In genomic region chr2:37085731-37086147, GRCh38 we compare ENCODE assay signal across 10 cellular contexts. TPM values are rescaled to one million over a fixed set of nuclear protein-coding genes. Genes with fewer than 3 reads are reported as not detected.
DNase-seq lines count a peak whose midpoint lies in the region; ATAC-seq and TF ChIP-seq lines count a peak whose summit lies in the region.
"Had no signal": no experiment of that assay in that cellular context is flagged by ENCODE, and none has a peak within 500 bp of the region (broad histone marks: within the 10 kb centered on the region; RNA-seq: fewer than 3 reads in every experiment).

No MANE protein-coding gene starts in this region.

- H3K4me3 ChIP-seq in KMS-11 (IDR thresholded peaks at IDR 0.05; ENCODE audit: insufficient read depth, low read depth, low read length) = no peak overlapping the region
- no peak overlapping the region for H3K4me3 ChIP-seq in astrocyte of the spinal cord (ENCODE audit: low read depth, low read length)
- H3K4me3 ChIP-seq in Caco-2 (ENCODE audit: low read depth, low read length) = no peak overlapping the region

- H2AFZ ChIP-seq in KMS-11 (ENCODE audit: low read depth) = no peak overlapping the region

- peak overlapping the region; percentile 45 for H3K4me3 Mint-ChIP-seq in natural killer cell
- H3K4me3 Mint-ChIP-seq in Caco-2 (ENCODE audit: unreplicated experiment) = no peak overlapping the region
- H3K4me3 Mint-ChIP-seq: mesothelial cell of epicardium had no signal

- intact Hi-C loops in natural killer cell (cut with micrococcal nuclease) = loop anchor here (10.0 kb wide), 2 partner anchors 149 to 281 kb away; partner anchors contain the start of genes CEBPZ and NDUFAF7
- intact Hi-C loops in Caco-2 (cut with micrococcal nuclease; ENCODE audit: unreplicated experiment) = no loop called here

- H3K36me3 ChIP-seq in KMS-11 (ENCODE audit: insufficient read depth) (no peaks in the 10 kb centered on the region), Caco-2 (ENCODE audit: control insufficient read depth, insufficient read depth, low read length) (no peaks in the 10 kb centered on the region)

- in situ Hi-C loops in astrocyte of the spinal cord (cut with HindIII; ENCODE audit: low sequenced_read_pairs) = no loop called here

- H3K4me1 Mint-ChIP-seq in natural killer cell = peaks cover 24 to 28% of the 10 kb centered on the region in 2 donors
- H3K4me1 Mint-ChIP-seq in Caco-2 (ENCODE audit: low read depth, unreplicated experiment) = peaks cover 8% of the 10 kb centered on the region

- BruUV-seq in Caco-2 (replicated peaks; lab: Mats Ljungman, UMichigan) = no TSS peak

- peaks cover 6% of the 10 kb centered on the region for H3K36me3 Mint-ChIP-seq in natural killer cell
- peaks cover 15% of the 10 kb centered on the region for H3K36me3 Mint-ChIP-seq in Caco-2 (ENCODE audit: insufficient read depth, unreplicated experiment)

- CTCF ChIA-PET in Caco-2 (lab: Charles Lee) = no interaction called here

- no peaks in the 10 kb centered on the region for H3K27me3 Mint-ChIP-seq in natural killer cell (ENCODE audit: low read depth in 2 of 2)
- H3K27me3 Mint-ChIP-seq in Caco-2 (ENCODE audit: insufficient read depth, unreplicated experiment) = no peaks in the 10 kb centered on the region

- H3K4me1 ChIP-seq in KMS-11 (ENCODE audit: low read depth, poor library complexity, severe bottlenecking) = peaks cover 62% of the 10 kb centered on the region
- peaks cover 16% of the 10 kb centered on the region for H3K4me1 ChIP-seq in Caco-2

- no peak overlapping the region for H3K9ac ChIP-seq in KMS-11

- no peaks in the 10 kb centered on the region for H3K9me3 ChIP-seq in Caco-2
- H3K9me3 ChIP-seq: thyroid gland had no signal

- POLR2A ChIA-PET in Caco-2 (lab: Charles Lee) = no interaction called here

- no peak for TF ChIP-seq CTCF in KMS-11 (conservative IDR thresholded peaks at IDR 0.05; ENCODE audit: low read depth, low read length)
- TF ChIP-seq CTCF in astrocyte of the spinal cord (IDR thresholded peaks at IDR 0.05; ENCODE audit: low read depth, low read length) = no peak
- no peak for TF ChIP-seq CTCF in natural killer cell (IDR thresholded peaks at IDR 0.05)
- no peak for TF ChIP-seq CTCF in Caco-2 (IDR thresholded peaks at IDR 0.05; ENCODE audit: insufficient read depth in 1 of 2, low read depth in 1 of 2, low read length in 1 of 2, severe bottlenecking in 1 of 2, unreplicated experiment in 1 of 2)

- H3K9me3 Mint-ChIP-seq in natural killer cell = no peaks in the 10 kb centered on the region
- H3K9me3 Mint-ChIP-seq in Caco-2 (ENCODE audit: unreplicated experiment) = no peaks in the 10 kb centered on the region
- H3K9me3 Mint-ChIP-seq: mesothelial cell of epicardium had no signal

- DNase-seq in Daoy (ENCODE audit: low read depth) (peak; percentile 59), astrocyte of the spinal cord (ENCODE audit: low read depth, low spot score) (peak; percentile 66), natural killer cell (no peak), activated gamma-delta T cell (lab: John Stamatoyannopoulos, UW) (no peak), Caco-2 (no peak)
- DNase-seq: stimulated activated CD4-positive, alpha-beta T cell treated with anti-CD3 and anti-CD28 coated beads, Interleukin-2, amount 100 ng/mL, for 24 hours; thyroid gland had no signal

- no peaks in the 10 kb centered on the region for H3K27me3 ChIP-seq in KMS-11 (ENCODE audit: insufficient read depth, low read depth)
- H3K27me3 ChIP-seq in Caco-2 (replicated peaks; ENCODE audit: control insufficient read depth, insufficient read depth, low read length) = no peaks in the 10 kb centered on the region
- H3K27me3 ChIP-seq: thyroid gland had no signal

- ATAC-seq in natural killer cell (no peak), GM18873 (IDR thresholded peaks at IDR 0.05; ENCODE audit: low FRiP score, unreplicated experiment) (no peak)

- H3K27ac ChIP-seq in KMS-11 = no peak overlapping the region
- H3K27ac ChIP-seq: thyroid gland had no signal

- no peaks in the 10 kb centered on the region for H4K20me1 ChIP-seq in KMS-11 (ENCODE audit: insufficient read depth)

- peaks cover 19% of the 10 kb centered on the region; the same call in 1 of the 2 replicates for H3K79me2 ChIP-seq in KMS-11 (ENCODE audit: insufficient read depth, low read depth)

- H3K27ac Mint-ChIP-seq in natural killer cell (no peak overlapping the region), Caco-2 (ENCODE audit: unreplicated experiment) (no peak overlapping the region)
- H3K27ac Mint-ChIP-seq: mesothelial cell of epicardium had no signal

- peak overlapping the region; percentile 91 for H3K4me2 ChIP-seq in KMS-11

RNA-seq across cellular contexts. Expression of gene GPATCH11, which starts 1.4 kb away (rescaled TPM):
- total RNA-seq in Daoy (2014; rRNA removed; shearing (Covaris generic)) = 19.7 and 25.2 TPM in 2 replicates
- 10 to 100 TPM in 1 of 3 donors, 1 to 10 TPM in 2; 6.5 to 18.2 (median 8.6) TPM for total RNA-seq in natural killer cell
- 7.5 and 8.3 TPM in 2 replicates for total RNA-seq in Caco-2 (2022)

RNA-seq across cellular contexts. Expression of gene HEATR5B, which starts 1.6 kb away (rescaled TPM):
- 18.5 and 21.6 TPM in 2 replicates for total RNA-seq in Daoy (2014; rRNA removed; shearing (Covaris generic))
- 10 to 100 TPM; 31.1 to 53.9 (median 39.9) TPM for total RNA-seq in natural killer cell
- total RNA-seq in Caco-2 (2022) = 15.3 and 16.1 TPM in 2 replicates

Comparison
In these comparisons a context has a peak if more than half of its experiments do, and no peak if none do; other contexts are left out.
1. DNase-seq: peak in Daoy (single experiment) and astrocyte of the spinal cord (single experiment); none in natural killer cell (single experiment), activated gamma-delta T cell (single experiment) and Caco-2 (0 of 2).